21 cellular contexts compared by ENCODE assay signal in genomic region chr2:39685135-39685534, GRCh38. TPM values are rescaled to one million over a fixed set of nuclear protein-coding genes. Genes with fewer than 3 reads are reported as not detected.
"Had no signal": no experiment of that assay in that cellular context is flagged by ENCODE, and none has a peak within 500 bp of the region (broad histone marks: within the 10 kb centered on the region; RNA-seq: fewer than 3 reads in every experiment).

No MANE protein-coding gene starts in this region.

- H3K4me3 Mint-ChIP-seq: activated naive CD8-positive, alpha-beta T cell; activated T-cell treated with anti-CD3 and anti-CD28 coated beads, Interleukin-2, amount 50 U/mL, for 72 hours; central memory CD8-positive, alpha-beta T cell; nephron had no signal

- H3K27ac Mint-ChIP-seq: activated naive CD8-positive, alpha-beta T cell; activated T-cell treated with anti-CD3 and anti-CD28 coated beads, Interleukin-2, amount 50 U/mL, for 72 hours; nephron; progenitor cell of endocrine pancreas had no signal

- H3K9me3 Mint-ChIP-seq: activated T-cell treated with anti-CD3 and anti-CD28 coated beads, Interleukin-2, amount 50 U/mL, for 72 hours; central memory CD8-positive, alpha-beta T cell; nephron had no signal

- H3K4me1 Mint-ChIP-seq: central memory CD8-positive, alpha-beta T cell; nephron had no signal

- H3K27me3 Mint-ChIP-seq: progenitor cell of endocrine pancreas had no signal

- DNase-seq: activated CD4-positive, alpha-beta T cell treated with anti-CD3 and anti-CD28 coated beads for 4 hours; activated CD4-positive, alpha-beta T cell treated with anti-CD3 and anti-CD28 coated beads, Interleukin-2, amount 50 U/mL, for 4 hours; activated naive CD4-positive, alpha-beta T cell treated with Interleukin-2 at 50 U/mL for 16 hours; activated T-cell treated with anti-CD3 and anti-CD28 coated beads for 4 hours; activated T-cell treated with anti-CD3 and anti-CD28 coated beads, Interleukin-2, amount 50 U/mL, for 72 hours; anterior cingulate cortex; dermis blood vessel endothelial cell; effector CD4-positive, alpha-beta T cell; esophagus squamous epithelium; left lung; mucosa of descending colon; ovary; right lobe of liver; stimulated activated CD4-positive, alpha-beta T cell treated with anti-CD3 and anti-CD28 coated beads, Interleukin-2, amount 100 ng/mL, for 48 hours; stimulated activated naive CD4-positive, alpha-beta T cell treated with Interleukin-2 at 50 U/mL for 16 hours had no signal

- H3K4me3 ChIP-seq: esophagus squamous epithelium, left lung, mucosa of descending colon, ovary, right lobe of liver, tibial nerve had no signal

- H3K36me3 Mint-ChIP-seq: activated naive CD8-positive, alpha-beta T cell had no signal

RNA-seq across cellular contexts. Expression of gene TMEM178A, which starts 19.4 kb away (rescaled TPM):
- total RNA-seq: dermis blood vessel endothelial cell, lung microvascular endothelial cell had no signal
